Comparison of ENCODE assay signal across 1 cellular context in genomic region chr1:43973981-43974442, GRCh38.
TF ChIP-seq lines count a peak whose summit lies in the region.

No MANE protein-coding gene starts in this region.

TF ChIP-seq in H1, 55 proteins besides CTCF, POLR2A, EP300 and RAD21:
- TF ChIP-seq GABPA (IDR thresholded peaks at IDR 0.05; ENCODE audit: borderline replicate concordance, insufficient read depth, low read length) (no peak), SIN3A (conservative IDR thresholded peaks at IDR 0.05 in 1 of 2, IDR thresholded peaks at IDR 0.05 in 1 of 2; ENCODE audit: low read depth in 1 of 2, low read length in 2 of 2) (0 out of 4 replicates have a peak, but pooled peaks of 1 of the 2 experiments have one; percentile 25), BCL11A (IDR thresholded peaks at IDR 0.05; ENCODE audit: low read depth in 2 of 2, low read length in 2 of 2) (no peak), MAFK (IDR thresholded peaks at IDR 0.05; ENCODE audit: low read depth, low read length) (no peak), SAP30 (IDR thresholded peaks at IDR 0.05; ENCODE audit: insufficient read depth, insufficient replicate concordance, low read length) (no peak)
TF ChIP-seq in H1: peak in this region for 1.
